In the genomic region with DNA sequence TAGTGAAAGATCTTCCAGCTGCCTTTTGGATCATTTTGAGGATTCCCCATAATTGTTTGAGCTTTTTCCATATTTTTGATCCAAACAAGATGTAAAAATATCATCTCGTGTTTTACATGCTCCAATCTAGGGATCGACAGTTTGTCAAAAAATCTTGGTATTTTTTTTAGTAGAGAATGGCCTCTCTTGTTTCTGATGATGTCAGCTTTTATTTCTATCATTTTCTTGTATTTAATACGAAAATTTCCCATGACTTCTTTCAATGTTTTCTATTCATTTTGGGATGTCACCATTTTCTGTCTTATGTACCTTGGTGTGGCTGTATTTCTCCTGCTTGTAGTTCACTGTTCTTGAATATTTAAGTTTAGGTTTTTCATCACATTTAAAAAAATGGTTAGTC, we compare ENCODE assay signal across 39 cellular contexts.
"Had no signal": no experiment of that assay in that cellular context is flagged by ENCODE, and none has a peak within 500 bp of the region (broad histone marks: within the 10 kb centered on the region; RNA-seq: fewer than 3 reads in every experiment).

No MANE protein-coding gene starts in this region.

- H3K36me3 Mint-ChIP-seq: activated naive CD4-positive, alpha-beta T cell treated with anti-CD3 and anti-CD28 coated beads, Interleukin-2, amount 10 ng/mL, durations not matched to agents 7 days and 5 days; activated naive CD4-positive, alpha-beta T cell treated with anti-CD3 and anti-CD28 coated beads, Interleukin-2, amount 50 U/mL, for 24 hours; activated naive CD8-positive, alpha-beta T cell; activated naive CD8-positive, alpha-beta T cell treated with anti-CD3 and anti-CD28 coated beads for 36 hours; activated naive CD8-positive, alpha-beta T cell treated with anti-CD3 and anti-CD28 coated beads, Interleukin-2, amount 10 ng/mL, durations not matched to agents 7 days and 5 days; brain had no signal

- H3K4me1 ChIP-seq: adrenal gland, ascending aorta, body of pancreas, breast epithelium had no signal

- H3K4me3 ChIP-seq: adrenal gland, ascending aorta, body of pancreas, breast epithelium, cardiac muscle cell had no signal

- ATAC-seq: activated naive CD4-positive, alpha-beta T cell treated with anti-CD3 and anti-CD28 coated beads, Interleukin-2, amount 50 U/mL, for 72 hours; activated naive CD8-positive, alpha-beta T cell treated with anti-CD3 and anti-CD28 coated beads, Interleukin-2, amount 50 U/mL, for 24 hours; activated T-cell treated with anti-CD3 and anti-CD28 coated beads, Interleukin-2, amount 50 U/mL, for 4 hours; activated T-cell treated with anti-CD3 and anti-CD28 coated beads, Interleukin-2, amount 50 U/mL, for 72 hours; activated T-helper 17 cell treated with anti-CD3 and anti-CD28 coated beads, Interleukin-2, amount 50 U/mL, for 72 hours; body of pancreas had no signal

- DNase-seq: activated effector memory CD4-positive, alpha-beta T cell treated with anti-CD3 and anti-CD28 coated beads, Interleukin-2, amount 50 U/mL, for 16 hours; activated effector memory CD4-positive, alpha-beta T cell treated with Interleukin-2 at 50 U/mL for 16 hours; activated gamma-delta T cell; activated gamma-delta T cell treated with Interleukin-2 at 50 U/mL for 16 hours; activated naive CD4-positive, alpha-beta T cell; activated naive CD4-positive, alpha-beta T cell treated with anti-CD3 and anti-CD28 coated beads for 36 hours; activated naive CD4-positive, alpha-beta T cell treated with anti-CD3 and anti-CD28 coated beads, Interleukin-2, amount 10 ng/mL, durations not matched to agents 7 days and 5 days; activated naive CD4-positive, alpha-beta T cell treated with anti-CD3 and anti-CD28 coated beads, Interleukin-2, amount 50 U/mL, for 16 hours; activated naive CD4-positive, alpha-beta T cell treated with Interleukin-2 at 50 U/mL for 16 hours; activated naive CD8-positive, alpha-beta T cell treated with anti-CD3 and anti-CD28 coated beads for 36 hours; activated naive CD8-positive, alpha-beta T cell treated with anti-CD3 and anti-CD28 coated beads, Interleukin-2, amount 10 ng/mL, durations not matched to agents 7 days and 5 days; activated naive CD8-positive, alpha-beta T cell treated with anti-CD3 and anti-CD28 coated beads, Interleukin-2, amount 50 U/mL, for 24 hours; activated T-cell treated with anti-CD3 and anti-CD28 coated beads, Interleukin-2, amount 50 U/mL, for 24 hours; activated T-cell treated with anti-CD3 and anti-CD28 coated beads, Interleukin-2, amount 50 U/mL, for 4 hours; activated T-cell treated with anti-CD3 and anti-CD28 coated beads, Interleukin-2, amount 50 U/mL, for 48 hours; activated T-cell treated with anti-CD3 and anti-CD28 coated beads, Interleukin-2, amount 50 U/mL, for 72 hours; adrenal gland; amniotic stem cell; amygdala; anterior cingulate cortex; aorta; body of pancreas; brain microvascular endothelial cell; caudate nucleus; central memory CD4-positive, alpha-beta T cell; cerebellar nuclear complex had no signal

- H3K36me3 ChIP-seq: adrenal gland, ascending aorta, brain microvascular endothelial cell, breast epithelium, cardiac muscle cell had no signal

- H3K4me1 Mint-ChIP-seq: activated naive CD4-positive, alpha-beta T cell treated with anti-CD3 and anti-CD28 coated beads, Interleukin-2, amount 10 ng/mL, durations not matched to agents 7 days and 5 days; activated naive CD4-positive, alpha-beta T cell treated with anti-CD3 and anti-CD28 coated beads, Interleukin-2, amount 50 U/mL, for 24 hours; activated naive CD8-positive, alpha-beta T cell treated with anti-CD3 and anti-CD28 coated beads for 36 hours; activated naive CD8-positive, alpha-beta T cell treated with anti-CD3 and anti-CD28 coated beads, Interleukin-2, amount 10 ng/mL, durations not matched to agents 7 days and 5 days; activated naive CD8-positive, alpha-beta T cell treated with anti-CD3 and anti-CD28 coated beads, Interleukin-2, amount 50 U/mL, for 24 hours; activated T-helper 17 cell treated with anti-CD3 and anti-CD28 coated beads, Interleukin-2, amount 50 U/mL, for 72 hours; brain; central memory CD8-positive, alpha-beta T cell had no signal

- H3K27me3 ChIP-seq: adrenal gland, ascending aorta, body of pancreas, brain microvascular endothelial cell, breast epithelium, cardiac muscle cell had no signal

- H3K4me3 Mint-ChIP-seq: activated naive CD4-positive, alpha-beta T cell treated with anti-CD3 and anti-CD28 coated beads for 36 hours; activated naive CD4-positive, alpha-beta T cell treated with anti-CD3 and anti-CD28 coated beads, Interleukin-2, amount 10 ng/mL, durations not matched to agents 7 days and 5 days; activated naive CD4-positive, alpha-beta T cell treated with anti-CD3 and anti-CD28 coated beads, Interleukin-2, amount 50 U/mL, for 24 hours; activated naive CD8-positive, alpha-beta T cell; activated naive CD8-positive, alpha-beta T cell treated with anti-CD3 and anti-CD28 coated beads for 36 hours; activated naive CD8-positive, alpha-beta T cell treated with anti-CD3 and anti-CD28 coated beads, Interleukin-2, amount 10 ng/mL, durations not matched to agents 7 days and 5 days; activated naive CD8-positive, alpha-beta T cell treated with anti-CD3 and anti-CD28 coated beads, Interleukin-2, amount 50 U/mL, for 24 hours; activated T-cell treated with anti-CD3 and anti-CD28 coated beads, Interleukin-2, amount 50 U/mL, for 24 hours; activated T-cell treated with anti-CD3 and anti-CD28 coated beads, Interleukin-2, amount 50 U/mL, for 4 hours; activated T-cell treated with anti-CD3 and anti-CD28 coated beads, Interleukin-2, amount 50 U/mL, for 72 hours; activated T-helper 1 cell treated with anti-CD3 and anti-CD28 coated beads, Interleukin-12 subunit alpha, Interleukin-12 subunit beta, Interleukin-2, Interleukin-4 antibody, amounts not matched to agents 30 ng/mL and 10 ng/mL and 1 ng/mL, durations not matched to agents 14 hours and 24 hours and 36 hours; activated T-helper 17 cell treated with anti-CD3 and anti-CD28 coated beads, Interleukin-2, amount 50 U/mL, for 72 hours; brain; central memory CD8-positive, alpha-beta T cell had no signal

- H3K27ac Mint-ChIP-seq: activated naive CD4-positive, alpha-beta T cell treated with anti-CD3 and anti-CD28 coated beads for 36 hours; activated naive CD4-positive, alpha-beta T cell treated with anti-CD3 and anti-CD28 coated beads, Interleukin-2, amount 10 ng/mL, durations not matched to agents 7 days and 5 days; activated naive CD4-positive, alpha-beta T cell treated with anti-CD3 and anti-CD28 coated beads, Interleukin-2, amount 50 U/mL, for 24 hours; activated naive CD4-positive, alpha-beta T cell treated with anti-CD3 and anti-CD28 coated beads, Interleukin-2, amount 50 U/mL, for 72 hours; activated naive CD8-positive, alpha-beta T cell; activated naive CD8-positive, alpha-beta T cell treated with anti-CD3 and anti-CD28 coated beads for 36 hours; activated naive CD8-positive, alpha-beta T cell treated with anti-CD3 and anti-CD28 coated beads, Interleukin-2, amount 10 ng/mL, durations not matched to agents 7 days and 5 days; activated naive CD8-positive, alpha-beta T cell treated with anti-CD3 and anti-CD28 coated beads, Interleukin-2, amount 50 U/mL, for 24 hours; activated T-cell treated with anti-CD3 and anti-CD28 coated beads, Interleukin-2, amount 50 U/mL, for 24 hours; activated T-cell treated with anti-CD3 and anti-CD28 coated beads, Interleukin-2, amount 50 U/mL, for 72 hours; activated T-helper 1 cell treated with anti-CD3 and anti-CD28 coated beads, Interleukin-12 subunit alpha, Interleukin-12 subunit beta, Interleukin-2, Interleukin-4 antibody, amounts not matched to agents 30 ng/mL and 10 ng/mL and 1 ng/mL, durations not matched to agents 14 hours and 24 hours and 36 hours; activated T-helper 17 cell treated with anti-CD3 and anti-CD28 coated beads, Interleukin-2, amount 50 U/mL, for 72 hours; activated T-helper 2 cell treated with anti-CD3 and anti-CD28 coated beads, Interferon-gamma antibody, Interleukin-2, Interleukin-4, amounts not matched to agents 10 μg/mL and 5 μg/mL and 100 μg/mL, durations not matched to agents 14 hours and 24 hours and 36 hours; brain had no signal

- H3K27ac ChIP-seq: adrenal gland, ascending aorta, body of pancreas, brain microvascular endothelial cell, breast epithelium, cardiac muscle cell had no signal

- H3K9me3 ChIP-seq: adrenal gland, ascending aorta, body of pancreas had no signal

- FAIRE-seq: astrocyte, bronchial epithelial cell had no signal

- H3K27me3 Mint-ChIP-seq: activated naive CD4-positive, alpha-beta T cell treated with anti-CD3 and anti-CD28 coated beads, Interleukin-2, amount 10 ng/mL, durations not matched to agents 7 days and 5 days; activated naive CD4-positive, alpha-beta T cell treated with anti-CD3 and anti-CD28 coated beads, Interleukin-2, amount 50 U/mL, for 24 hours; activated naive CD8-positive, alpha-beta T cell; activated naive CD8-positive, alpha-beta T cell treated with anti-CD3 and anti-CD28 coated beads for 36 hours; activated naive CD8-positive, alpha-beta T cell treated with anti-CD3 and anti-CD28 coated beads, Interleukin-2, amount 10 ng/mL, durations not matched to agents 7 days and 5 days; activated naive CD8-positive, alpha-beta T cell treated with anti-CD3 and anti-CD28 coated beads, Interleukin-2, amount 50 U/mL, for 24 hours; activated T-cell treated with anti-CD3 and anti-CD28 coated beads, Interleukin-2, amount 50 U/mL, for 24 hours; activated T-helper 17 cell treated with anti-CD3 and anti-CD28 coated beads, Interleukin-2, amount 50 U/mL, for 72 hours; central memory CD8-positive, alpha-beta T cell had no signal
